ENCODE assay signal across 23 cellular contexts in the genomic region with DNA sequence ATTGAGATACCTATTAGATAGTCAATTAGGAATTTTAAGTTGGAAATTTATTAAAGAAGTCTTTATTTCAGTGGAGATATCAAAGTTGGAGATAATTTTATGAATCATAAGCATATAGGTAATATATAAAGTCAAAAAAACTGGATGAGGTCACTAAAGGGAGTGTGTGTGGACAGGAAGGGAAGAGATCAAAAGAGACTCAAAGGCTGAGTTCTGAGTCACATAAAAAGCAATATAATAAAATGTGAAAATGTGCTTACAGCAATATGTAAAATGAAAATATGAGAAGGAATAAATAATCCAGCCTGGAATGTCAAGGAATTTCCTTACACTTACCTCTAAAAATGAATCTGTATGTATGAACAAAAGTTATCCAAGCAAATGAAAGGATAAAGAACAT.
"Had no signal": no experiment of that assay in that cellular context is flagged by ENCODE, and none has a peak within 500 bp of the region (broad histone marks: within the 10 kb centered on the region; RNA-seq: fewer than 3 reads in every experiment).

No MANE protein-coding gene starts in this region.

- H3K27me3 ChIP-seq: MG63, SJSA1 had no signal

- FAIRE-seq: HepG2 had no signal

- H3K36me3 ChIP-seq: MG63, SJSA1 had no signal

- ATAC-seq: HepG2, Panc1, Right ventricle myocardium inferior had no signal

- H3K4me3 ChIP-seq: MG63, SJSA1, SK-N-MC had no signal

- DNase-seq: IMR-90, Karpas-422, KG1, MG63, NCI-H1092, NCI-H1105 treated with DMSO at 0.1 percent for 48 hours, NCI-H1417 treated with DMSO at 0.1 percent for 48 hours, NCI-H146, NCI-H1694 treated with DMSO at 0.1 percent for 48 hours, NCI-H1930, NCI-H2081, NCI-H2107, NCI-H2227 treated with DMSO at 0.1 percent for 48 hours, NCI-H524, NCI-H69, NCI-H774, SHP77 treated with DMSO at 0.1 percent for 48 hours had no signal

- H3K9me3 ChIP-seq: MG63, SJSA1 had no signal

- H3K27ac ChIP-seq: RWPE1, SJSA1, SK-N-MC had no signal
